Comparison of ENCODE assay signal across 33 cellular contexts in the genomic region with DNA sequence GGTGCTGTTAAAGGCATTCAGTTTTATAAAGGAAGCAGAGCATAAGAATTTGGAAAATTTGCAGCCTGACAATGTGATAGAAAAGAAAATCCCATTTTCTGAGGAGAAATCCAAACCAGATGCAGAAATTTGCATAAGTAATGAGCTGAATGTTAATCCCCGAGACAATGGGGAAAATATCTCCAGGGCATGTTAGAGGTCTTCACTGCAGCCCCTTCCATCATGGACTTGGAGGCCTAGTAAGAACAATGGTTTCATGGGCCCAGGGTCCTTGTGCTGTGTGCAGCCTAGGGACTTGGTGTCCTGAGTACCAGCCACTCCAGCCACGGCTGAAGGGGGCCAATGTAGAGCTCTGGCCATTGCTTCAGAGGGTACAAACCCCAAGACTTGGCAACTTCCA.
"Had no signal": no experiment of that assay in that cellular context is flagged by ENCODE, and none has a peak within 500 bp of the region (broad histone marks: within the 10 kb centered on the region; RNA-seq: fewer than 3 reads in every experiment).

No MANE protein-coding gene starts in this region.

- DNase-seq: activated B cell treated with CpG ODN at 0.5 μM for 24 hours; activated CD4-positive, alpha-beta memory T cell treated with anti-CD3 and anti-CD28 coated beads for 36 hours; activated CD4-positive, alpha-beta T cell treated with anti-CD3 and anti-CD28 coated beads for 4 hours; activated CD4-positive, alpha-beta T cell treated with anti-CD3 and anti-CD28 coated beads, Interleukin-2, amount 10 ng/mL, durations not matched to agents 24 days and 14 days; activated CD4-positive, alpha-beta T cell treated with anti-CD3 and anti-CD28 coated beads, Interleukin-2, amount 50 U/mL, for 1 hour; activated CD4-positive, alpha-beta T cell treated with anti-CD3 and anti-CD28 coated beads, Interleukin-2, amount 50 U/mL, for 4 hours; activated CD4-positive, CD25-positive, alpha-beta regulatory T cell treated with anti-CD3 and anti-CD28 coated beads, Interleukin-2, amount 50 U/mL, for 72 hours; activated CD8-positive, alpha-beta memory T cell treated with anti-CD3 and anti-CD28 coated beads, Interleukin-2, amount 50 U/mL, for 4 hours; activated CD8-positive, alpha-beta T cell treated with anti-CD3 and anti-CD28 coated beads for 36 hours; activated effector memory CD4-positive, alpha-beta T cell treated with anti-CD3 and anti-CD28 coated beads, Interleukin-2, amount 50 U/mL, for 16 hours; activated gamma-delta T cell treated with Interleukin-2 at 50 U/mL for 16 hours; activated naive CD4-positive, alpha-beta T cell; activated naive CD4-positive, alpha-beta T cell treated with anti-CD3 and anti-CD28 coated beads for 36 hours; activated naive CD4-positive, alpha-beta T cell treated with anti-CD3 and anti-CD28 coated beads, Interleukin-2, amount 50 U/mL, for 16 hours; activated naive CD8-positive, alpha-beta T cell treated with anti-CD3 and anti-CD28 coated beads for 36 hours; activated T-cell treated with anti-CD3 and anti-CD28 coated beads for 4 hours; activated T-cell treated with anti-CD3 and anti-CD28 coated beads, Interleukin-2, amount 50 U/mL, for 1 hour; activated T-cell treated with anti-CD3 and anti-CD28 coated beads, Interleukin-2, amount 50 U/mL, for 4 hours; activated T-cell treated with anti-CD3 and anti-CD28 coated beads, Interleukin-2, amount 50 U/mL, for 72 hours; adrenal gland; amniotic stem cell; aorta; body of pancreas; brain microvascular endothelial cell; central memory CD4-positive, alpha-beta T cell; T-helper 2 cell; T-helper 9 cell had no signal

- ATAC-seq: activated CD8-positive, alpha-beta T cell treated with anti-CD3 and anti-CD28 coated beads for 36 hours; activated naive CD4-positive, alpha-beta T cell treated with anti-CD3 and anti-CD28 coated beads, Interleukin-2, amount 50 U/mL, for 72 hours; activated T-cell treated with anti-CD3 and anti-CD28 coated beads, Interleukin-2, amount 50 U/mL, for 4 hours; activated T-cell treated with anti-CD3 and anti-CD28 coated beads, Interleukin-2, amount 50 U/mL, for 72 hours; activated T-helper 17 cell treated with anti-CD3 and anti-CD28 coated beads, Interleukin-2, amount 50 U/mL, for 72 hours; body of pancreas had no signal

- H3K27me3 ChIP-seq: adrenal gland, body of pancreas, brain microvascular endothelial cell, breast epithelium had no signal

- H3K9me3 ChIP-seq: adrenal gland, body of pancreas, breast epithelium had no signal

- FAIRE-seq: astrocyte, TTC549 had no signal

- H3K36me3 ChIP-seq: adrenal gland, brain microvascular endothelial cell, breast epithelium had no signal

- H3K27ac ChIP-seq: adrenal gland, body of pancreas, brain microvascular endothelial cell, breast epithelium, VCaP had no signal

- H3K4me1 ChIP-seq: adrenal gland, breast epithelium had no signal

- H3K4me3 ChIP-seq: adrenal gland, body of pancreas, breast epithelium had no signal
